Comparison of ENCODE assay signal across 15 cellular contexts in the genomic region with DNA sequence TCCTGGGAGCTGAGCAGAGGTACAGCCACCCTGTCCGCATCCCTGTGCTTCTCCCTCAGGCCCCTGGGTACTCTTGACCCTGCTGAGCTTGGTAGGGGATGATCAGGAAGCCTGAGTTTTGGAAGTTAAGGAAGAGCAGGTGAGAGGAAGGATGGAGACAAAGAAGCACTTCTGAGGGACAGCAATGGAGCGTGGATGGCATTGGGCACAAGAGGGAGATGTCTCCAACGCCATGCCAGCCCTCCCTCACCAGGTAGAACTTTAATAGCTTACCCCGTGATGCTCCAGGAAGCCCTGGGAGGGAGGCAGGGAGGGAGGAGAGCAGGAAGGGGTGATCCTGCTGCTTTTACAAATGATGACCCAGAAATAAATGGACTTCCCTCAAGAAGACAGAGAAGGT. TPM values are rescaled to one million over a fixed set of nuclear protein-coding genes. Genes with fewer than 3 reads are reported as not detected.
A peak's percentile ranks its signal among the peaks of the same experiment; 100 is the strongest.
DNase-seq lines count a peak whose midpoint lies in the region; ATAC-seq and TF ChIP-seq lines count a peak whose summit lies in the region.
"Had no signal": no experiment of that assay in that cellular context is flagged by ENCODE, and none has a peak within 500 bp of the region (broad histone marks: within the 10 kb centered on the region; RNA-seq: fewer than 3 reads in every experiment).

No MANE protein-coding gene starts in this region.

- peak overlapping the region; percentile 20 for H3K9ac ChIP-seq in adipocyte (ENCODE audit: low read length)

- intact Hi-C loops in lower leg skin (cut with DNase I; ENCODE audit: low total_unique reads) = no loop called here

- H3K27ac Mint-ChIP-seq in stimulated activated naive B cell treated with anti-CD40 and anti-IgM and Interleukin-4, amounts not matched to agents 10 μg/mL and 1 μg/mL and 100 μg/mL, for 72 hours = peak overlapping the region; percentile 66
- H3K27ac Mint-ChIP-seq: activated CD8-positive, alpha-beta memory T cell treated with anti-CD3 and anti-CD28 coated beads, Interleukin-2, amount 10 ng/mL, durations not matched to agents 7 days and 5 days had no signal

- peaks cover 44% of the 10 kb centered on the region for H3K4me1 ChIP-seq in adipocyte (ENCODE audit: control insufficient read depth, insufficient read depth, low read length)
- H3K4me1 ChIP-seq: colonic mucosa, SJSA1 had no signal

- H3K4me3 ChIP-seq in adipocyte (ENCODE audit: low read length) = no peak overlapping the region
- no peak overlapping the region for H3K4me3 ChIP-seq in lower leg skin (ENCODE audit: low read depth, poor library complexity, severe bottlenecking)
- H3K4me3 ChIP-seq: A549, colonic mucosa, MG63, SJSA1 had no signal

- H3K36me3 Mint-ChIP-seq in stimulated activated naive B cell treated with anti-CD40 and anti-IgM and Interleukin-4, amounts not matched to agents 10 μg/mL and 1 μg/mL and 100 μg/mL, for 72 hours = peaks cover 12 to 40% of the 10 kb centered on the region in 2 donors
- H3K36me3 Mint-ChIP-seq: activated CD8-positive, alpha-beta memory T cell treated with anti-CD3 and anti-CD28 coated beads, Interleukin-2, amount 10 ng/mL, durations not matched to agents 7 days and 5 days had no signal

- TF ChIP-seq POLR2A in lower leg skin (IDR thresholded peaks at IDR 0.05) = no peak

- DNase-seq in activated CD8-positive, alpha-beta memory T cell treated with anti-CD3 and anti-CD28 coated beads for 24 hours = peak; percentile 50
- no peak for DNase-seq in activated CD8-positive, alpha-beta memory T cell treated with anti-CD3 and anti-CD28 coated beads, Interleukin-2, amount 50 U/mL, for 4 hours
- DNase-seq in adipocyte (ENCODE audit: low read depth) = no peak
- peak; percentile 8 to 69 for DNase-seq in lower leg skin (ENCODE audit: low spot score in 2 of 2)
- no peak for DNase-seq in stimulated activated naive B cell treated with anti-CD40 and anti-IgM and Interleukin-4, amounts not matched to agents 10 μg/mL and 1 μg/mL and 100 μg/mL, for 72 hours
- no peak for DNase-seq in A172 (ENCODE audit: low spot score)
- DNase-seq in NCI-H1417 treated with DMSO at 0.1 percent for 48 hours (lab: John Stamatoyannopoulos, UW) = no peak
- DNase-seq: Caco-2, colonic mucosa, retina had no signal

- H3K4me1 Mint-ChIP-seq in stimulated activated naive B cell treated with anti-CD40 and anti-IgM and Interleukin-4, amounts not matched to agents 10 μg/mL and 1 μg/mL and 100 μg/mL, for 72 hours = peaks cover 23 to 37% of the 10 kb centered on the region in 2 donors
- H3K4me1 Mint-ChIP-seq: activated CD8-positive, alpha-beta memory T cell treated with anti-CD3 and anti-CD28 coated beads, Interleukin-2, amount 10 ng/mL, durations not matched to agents 7 days and 5 days had no signal

- H3K9me3 Mint-ChIP-seq in stimulated activated naive B cell treated with anti-CD40 and anti-IgM and Interleukin-4, amounts not matched to agents 10 μg/mL and 1 μg/mL and 100 μg/mL, for 72 hours = no peaks in the 10 kb centered on the region

- no peaks in the 10 kb centered on the region for H3K9me3 ChIP-seq in adipocyte (ENCODE audit: control insufficient read depth, low read length)
- H3K9me3 ChIP-seq: A549, Caco-2, colonic mucosa, MG63, SJSA1 had no signal

- no peak overlapping the region for H3K4me3 Mint-ChIP-seq in stimulated activated naive B cell treated with anti-CD40 and anti-IgM and Interleukin-4, amounts not matched to agents 10 μg/mL and 1 μg/mL and 100 μg/mL, for 72 hours
- H3K4me3 Mint-ChIP-seq: activated CD8-positive, alpha-beta memory T cell treated with anti-CD3 and anti-CD28 coated beads, Interleukin-2, amount 10 ng/mL, durations not matched to agents 7 days and 5 days had no signal

- no peaks in the 10 kb centered on the region for H3K27me3 ChIP-seq in adipocyte (replicated peaks; ENCODE audit: control insufficient read depth, insufficient read depth, low read length)
- H3K27me3 ChIP-seq: colonic mucosa, MG63, SJSA1 had no signal

- H3K36me3 ChIP-seq in adipocyte (ENCODE audit: control insufficient read depth, insufficient read depth, low read length, severe bottlenecking) = peaks cover 5% of the 10 kb centered on the region
- H3K36me3 ChIP-seq: colonic mucosa, SJSA1 had no signal

- no peak for ATAC-seq in stimulated activated naive B cell treated with anti-CD40 and anti-IgM and Interleukin-4, amounts not matched to agents 10 μg/mL and 1 μg/mL and 100 μg/mL, for 72 hours (replicated peaks)
- ATAC-seq in HG03045 (IDR thresholded peaks at IDR 0.05; ENCODE audit: unreplicated experiment) = no peak
- ATAC-seq: activated CD8-positive, alpha-beta memory T cell treated with anti-CD3 and anti-CD28 coated beads, Interleukin-2, amount 10 ng/mL, durations not matched to agents 7 days and 5 days had no signal

- TF ChIP-seq CTCF in lower leg skin (IDR thresholded peaks at IDR 0.05) = no peak

- no peaks in the 10 kb centered on the region for H3K27me3 Mint-ChIP-seq in stimulated activated naive B cell treated with anti-CD40 and anti-IgM and Interleukin-4, amounts not matched to agents 10 μg/mL and 1 μg/mL and 100 μg/mL, for 72 hours
- H3K27me3 Mint-ChIP-seq: activated CD8-positive, alpha-beta memory T cell treated with anti-CD3 and anti-CD28 coated beads, Interleukin-2, amount 10 ng/mL, durations not matched to agents 7 days and 5 days had no signal

- 70 to 72% methylated on average over 4 of the region's 4 CpGs for WGBS in lower leg skin, 2 donors

RNA-seq across cellular contexts. Expression of a gene that starts 29.9 kb away (rescaled TPM):
- total RNA-seq in lower leg skin = 10 to 100 TPM; 14.7 to 17.5 (median 15.7) TPM
- 22.9 and 25.0 TPM in 2 replicates for total RNA-seq in A172 (2014; rRNA removed; shearing (Covaris generic))

Comparison
In these comparisons a context has a peak if more than half of its experiments do, and no peak if none do; other contexts are left out.
1. DNase-seq: peak in activated CD8-positive, alpha-beta memory T cell treated with anti-CD3 and anti-CD28 coated beads for 24 hours (single experiment) and lower leg skin (2 of 2); none in activated CD8-positive, alpha-beta memory T cell treated with anti-CD3 and anti-CD28 coated beads, Interleukin-2, amount 50 U/mL, for 4 hours (single experiment), adipocyte (single experiment), stimulated activated naive B cell treated with anti-CD40 and anti-IgM and Interleukin-4, amounts not matched to agents 10 μg/mL and 1 μg/mL and 100 μg/mL, for 72 hours (single experiment), A172 (single experiment) and NCI-H1417 treated with DMSO at 0.1 percent for 48 hours (single experiment).